ENCODE assay signal across 17 cellular contexts in genomic region chrX:4182010-4182806, GRCh38.
A peak's percentile ranks its signal among the peaks of the same experiment; 100 is the strongest.
DNase-seq lines count a peak whose midpoint lies in the region; TF ChIP-seq lines count a peak whose summit lies in the region.
"Had no signal": no experiment of that assay in that cellular context is flagged by ENCODE, and none has a peak within 500 bp of the region (broad histone marks: within the 10 kb centered on the region; RNA-seq: fewer than 3 reads in every experiment).

No MANE protein-coding gene starts in this region.

- H3K36me3 ChIP-seq in NT2/D1 (ENCODE audit: insufficient read depth, insufficient read length, low read length), result no peaks in the 10 kb centered on the region
- H3K36me3 ChIP-seq in iPS-18a (ENCODE audit: control insufficient read depth, low read depth, low read length), result no peaks in the 10 kb centered on the region
- no peaks in the 10 kb centered on the region for H3K36me3 ChIP-seq in neuronal stem cell (replicated peaks in 1 of 2; ENCODE audit: control insufficient read depth in 2 of 2, insufficient read depth in 2 of 2, low read length in 2 of 2)
- H3K36me3 ChIP-seq in left ventricle myocardium inferior, result no peaks in the 10 kb centered on the region
- H3K36me3 ChIP-seq: BLaER1 treated with 17β-estradiol and CSF1 and Interleukin-3, amounts not matched to agents 10 nM and 100 nM; HAP-1; Peyer's patch had no signal

- H3K14ac ChIP-seq in neuronal stem cell (ENCODE audit: low read length), result no peak overlapping the region

- no peak overlapping the region for H4K8ac ChIP-seq in neuronal stem cell (ENCODE audit: low read depth, low read length)

- H3K27ac ChIP-seq in iPS-18a (ENCODE audit: low read length) (peak overlapping the region; percentile 54), neuronal stem cell (replicated peaks; ENCODE audit: low read length) (no peak overlapping the region), left ventricle myocardium inferior (replicated peaks) (no peak overlapping the region)
- H3K27ac ChIP-seq: BLaER1 treated with 17β-estradiol and CSF1 and Interleukin-3, amounts not matched to agents 10 nM and 100 nM; HL-60; Peyer's patch had no signal

- H2AFZ ChIP-seq in neuronal stem cell (ENCODE audit: low read length), result peak overlapping the region; percentile 79

- no CpG with 5 or more reads among the region's 6 CpGs for WGBS in neuronal stem cell (ENCODE audit: extremely low coverage in 2 of 2, insufficient read length in 2 of 2, insufficient replicate concordance in 1 of 2), 2 donors

- TF ChIP-seq CTCF in left ventricle myocardium inferior (IDR thresholded peaks at IDR 0.05; ENCODE audit: borderline replicate concordance), result no peak

- DNase-seq in ELF-1 (ENCODE audit: low read depth, low spot score), result peak; percentile 74
- peak; percentile 9 for DNase-seq in NT2/D1 (ENCODE audit: low read depth, low spot score)
- DNase-seq in neuronal stem cell (ENCODE audit: low spot score), result no peak
- no peak for DNase-seq in NCI-H1048 (lab: John Stamatoyannopoulos, UW)
- no peak for DNase-seq in left ventricle myocardium inferior
- no peak for DNase-seq in SW 1271 (lab: John Stamatoyannopoulos, UW)
- no peak for DNase-seq in NCI-H82 treated with DMSO at 0.1 percent for 48 hours (lab: John Stamatoyannopoulos, UW; ENCODE audit: unreplicated experiment)
- DNase-seq: CD8-positive, alpha-beta memory T cell; NCI-H1436; NCI-H2081; NCI-H524; Peyer's patch had no signal

- H3K79me1 ChIP-seq in neuronal stem cell (ENCODE audit: low read depth, low read length), result no peaks in the 10 kb centered on the region

- no peak overlapping the region for H3K18ac ChIP-seq in neuronal stem cell (ENCODE audit: low read length)

- no peak overlapping the region for H3K4ac ChIP-seq in neuronal stem cell (ENCODE audit: low read length)

- no peak overlapping the region for H2AK5ac ChIP-seq in neuronal stem cell (ENCODE audit: low read depth, low read length)

- H3K4me3 ChIP-seq in NT2/D1 (ENCODE audit: insufficient read length, low read depth), result no peak overlapping the region
- peak overlapping the region; percentile 23 for H3K4me3 ChIP-seq in iPS-18a (ENCODE audit: low read length)
- H3K4me3 ChIP-seq in neuronal stem cell (ENCODE audit: low read length in 2 of 2), result no peak overlapping the region
- no peak overlapping the region for H3K4me3 ChIP-seq in left ventricle myocardium inferior
- H3K4me3 ChIP-seq: BLaER1 treated with 17β-estradiol and CSF1 and Interleukin-3, amounts not matched to agents 10 nM and 100 nM; HAP-1; K562; Peyer's patch had no signal

- no peak overlapping the region for H2BK120ac ChIP-seq in neuronal stem cell (ENCODE audit: low read depth, low read length)

- H3K27me3 ChIP-seq in NT2/D1 (ENCODE audit: insufficient read depth, insufficient read length) (no peaks in the 10 kb centered on the region), iPS-18a (ENCODE audit: control insufficient read depth, insufficient read depth, low read length) (no peaks in the 10 kb centered on the region), neuronal stem cell (ENCODE audit: control insufficient read depth in 3 of 3, insufficient read depth in 3 of 3, low read depth in 1 of 3, low read length in 3 of 3) (no peaks in the 10 kb centered on the region), left ventricle myocardium inferior (ENCODE audit: low read depth) (no peaks in the 10 kb centered on the region)
- H3K27me3 ChIP-seq: BLaER1 treated with 17β-estradiol and CSF1 and Interleukin-3, amounts not matched to agents 10 nM and 100 nM; Peyer's patch had no signal

- H4K91ac ChIP-seq in neuronal stem cell (ENCODE audit: low read depth, low read length, poor library complexity), result no peak overlapping the region

- no peak overlapping the region for H2BK5ac ChIP-seq in neuronal stem cell (ENCODE audit: low read length)

- no peaks in the 10 kb centered on the region for H3K4me1 ChIP-seq in NT2/D1 (ENCODE audit: insufficient read depth, insufficient read length)
- H3K4me1 ChIP-seq in iPS-18a (ENCODE audit: control insufficient read depth, low read depth, low read length), result peaks cover 16% of the 10 kb centered on the region
- peaks cover 0 to 12% of the 10 kb centered on the region in 2 donors for H3K4me1 ChIP-seq in neuronal stem cell (ENCODE audit: control insufficient read depth in 2 of 2, insufficient read depth in 1 of 2, low read depth in 1 of 2, low read length in 2 of 2)
- H3K4me1 ChIP-seq in left ventricle myocardium inferior, result no peaks in the 10 kb centered on the region
- H3K4me1 ChIP-seq: BLaER1 treated with 17β-estradiol and CSF1 and Interleukin-3, amounts not matched to agents 10 nM and 100 nM; HAP-1; Peyer's patch had no signal

- intact Hi-C loops in left ventricle myocardium inferior (cut with micrococcal nuclease), result no loop called here

- H3K9me3 ChIP-seq in NT2/D1 (ENCODE audit: insufficient read depth, low read length), result no peaks in the 10 kb centered on the region
- H3K9me3 ChIP-seq in iPS-18a (ENCODE audit: control insufficient read depth, low read depth, low read length), result no peaks in the 10 kb centered on the region
- H3K9me3 ChIP-seq in neuronal stem cell (replicated peaks in 1 of 2; ENCODE audit: control insufficient read depth in 2 of 2, insufficient read depth in 1 of 2, low read depth in 1 of 2, low read length in 2 of 2), result no peaks in the 10 kb centered on the region
- no peaks in the 10 kb centered on the region for H3K9me3 ChIP-seq in left ventricle myocardium inferior (replicated peaks)
- H3K9me3 ChIP-seq: BLaER1 treated with 17β-estradiol and CSF1 and Interleukin-3, amounts not matched to agents 10 nM and 100 nM; HAP-1; Peyer's patch had no signal

- no peak overlapping the region for H2BK15ac ChIP-seq in neuronal stem cell (ENCODE audit: low read length)

- H3K9ac ChIP-seq in NT2/D1 (ENCODE audit: insufficient read length, low read depth) (no peak overlapping the region), iPS-18a (ENCODE audit: low read length) (no peak overlapping the region), neuronal stem cell (ENCODE audit: low read depth, low read length, poor library complexity) (no peak overlapping the region)
- H3K9ac ChIP-seq: BLaER1 treated with 17β-estradiol and CSF1 and Interleukin-3, amounts not matched to agents 10 nM and 100 nM had no signal

- H3K4me2 ChIP-seq in neuronal stem cell (ENCODE audit: insufficient read depth, low read length, poor library complexity, severe bottlenecking), result no peak overlapping the region
- H3K4me2 ChIP-seq: BLaER1 treated with 17β-estradiol and CSF1 and Interleukin-3, amounts not matched to agents 10 nM and 100 nM had no signal

- no peak overlapping the region for H2BK12ac ChIP-seq in neuronal stem cell (ENCODE audit: low read length)

- no peak overlapping the region for H3K23ac ChIP-seq in neuronal stem cell (ENCODE audit: low read depth, low read length, poor library complexity)

Comparison
In these comparisons a context has a peak if more than half of its experiments do, and no peak if none do; other contexts are left out.
1. DNase-seq: peak in ELF-1 (single experiment) and NT2/D1 (single experiment); none in neuronal stem cell (single experiment), NCI-H1048 (single experiment), left ventricle myocardium inferior (single experiment), SW 1271 (0 of 2) and NCI-H82 treated with DMSO at 0.1 percent for 48 hours (single experiment).